In the genomic region with DNA sequence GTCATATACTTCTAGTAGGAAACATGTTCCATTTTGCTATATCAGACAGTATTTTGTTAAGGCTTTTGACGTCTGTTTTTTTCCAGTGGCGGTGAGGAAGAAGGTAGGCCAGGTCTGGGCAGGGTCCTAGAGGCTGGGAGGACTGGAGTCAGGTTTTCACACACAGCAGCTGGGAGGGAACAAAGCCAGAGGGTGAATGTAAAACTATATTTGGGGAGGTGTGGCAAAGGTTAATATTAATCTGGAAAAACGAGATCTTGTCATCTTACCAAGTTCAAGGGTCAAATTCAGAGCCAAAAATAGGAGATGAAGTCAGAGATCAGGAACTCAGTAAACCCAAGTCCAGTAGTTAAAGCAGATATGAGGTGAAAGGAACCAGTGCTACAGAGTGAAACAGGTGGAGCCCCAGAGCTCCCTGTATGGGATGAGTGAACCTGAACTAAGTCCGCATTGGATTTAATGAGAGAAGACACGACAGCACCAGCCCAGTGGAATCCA, we compare ENCODE assay signal across 15 cellular contexts. TPM values are rescaled to one million over a fixed set of nuclear protein-coding genes. Genes with fewer than 3 reads are reported as not detected.
DNase-seq lines count a peak whose midpoint lies in the region; ATAC-seq and TF ChIP-seq lines count a peak whose summit lies in the region.
"Had no signal": no experiment of that assay in that cellular context is flagged by ENCODE, and none has a peak within 500 bp of the region (broad histone marks: within the 10 kb centered on the region; RNA-seq: fewer than 3 reads in every experiment).

No MANE protein-coding gene starts in this region.

- POLR2A ChIA-PET in CD8-positive, alpha-beta T cell (lab: Charles Lee), result no interaction called here

- peaks cover 16% of the 10 kb centered on the region for H3K4me1 Mint-ChIP-seq in osteocyte (ENCODE audit: unreplicated experiment)
- no peaks in the 10 kb centered on the region for H3K4me1 Mint-ChIP-seq in CD8-positive, alpha-beta T cell (ENCODE audit: low read depth)
- H3K4me1 Mint-ChIP-seq: activated naive CD4-positive, alpha-beta T cell treated with anti-CD3 and anti-CD28 coated beads, Interleukin-2, amount 10 ng/mL, durations not matched to agents 7 days and 5 days had no signal

- H3K4me3 Mint-ChIP-seq in osteocyte (ENCODE audit: unreplicated experiment), result no peak overlapping the region
- no peak overlapping the region for H3K4me3 Mint-ChIP-seq in CD8-positive, alpha-beta T cell
- H3K4me3 Mint-ChIP-seq: activated CD8-positive, alpha-beta memory T cell treated with anti-CD3 and anti-CD28 coated beads, Interleukin-2, amount 10 ng/mL, durations not matched to agents 7 days and 5 days; activated naive CD4-positive, alpha-beta T cell treated with anti-CD3 and anti-CD28 coated beads, Interleukin-2, amount 10 ng/mL, durations not matched to agents 7 days and 5 days had no signal

- no peaks in the 10 kb centered on the region for H3K9me3 ChIP-seq in CD8-positive, alpha-beta T cell (ENCODE audit: low read length)
- H3K9me3 ChIP-seq: esophagus squamous epithelium had no signal

- TF ChIP-seq CTCF in epithelial cell of proximal tubule (conservative IDR thresholded peaks at IDR 0.05; ENCODE audit: low read depth, low read length) (no peak), osteocyte (IDR thresholded peaks at IDR 0.05) (no peak)
- TF ChIP-seq CTCF in CD8-positive, alpha-beta T cell (IDR thresholded peaks at IDR 0.05), result no peak

- no peaks in the 10 kb centered on the region for H3K4me1 ChIP-seq in CD8-positive, alpha-beta T cell (ENCODE audit: insufficient read depth, low read length)

- no peak overlapping the region for H3K4me3 ChIP-seq in epithelial cell of proximal tubule (ENCODE audit: low read depth, low read length)
- no peak overlapping the region for H3K4me3 ChIP-seq in CD8-positive, alpha-beta T cell (ENCODE audit: low read depth, low read length)
- H3K4me3 ChIP-seq: esophagus squamous epithelium had no signal

- intact Hi-C loops in CD8-positive, alpha-beta T cell (cut with DNase I, micrococcal nuclease), result no loop called here

- no peaks in the 10 kb centered on the region for H3K9me3 Mint-ChIP-seq in osteocyte (ENCODE audit: unreplicated experiment)
- no peaks in the 10 kb centered on the region for H3K9me3 Mint-ChIP-seq in CD8-positive, alpha-beta T cell
- H3K9me3 Mint-ChIP-seq: activated naive CD4-positive, alpha-beta T cell treated with anti-CD3 and anti-CD28 coated beads, Interleukin-2, amount 10 ng/mL, durations not matched to agents 7 days and 5 days had no signal

- no peak overlapping the region for H3K27ac ChIP-seq in CD8-positive, alpha-beta T cell (ENCODE audit: low read depth, low read length)

- peak; percentile 25 for DNase-seq in COLO668 (lab: John Stamatoyannopoulos, UW; ENCODE audit: unreplicated experiment)
- DNase-seq in LHCN-M2 (ENCODE audit: low read depth), result peak; percentile 32
- DNase-seq in epithelial cell of proximal tubule (ENCODE audit: low read depth), result peak; percentile 78
- DNase-seq in osteocyte (ENCODE audit: extremely low spot score, unreplicated experiment), result no peak
- no peak for DNase-seq in CD8-positive, alpha-beta T cell
- DNase-seq: activated CD8-positive, alpha-beta memory T cell treated with anti-CD3 and anti-CD28 coated beads, Interleukin-2, amount 10 ng/mL, durations not matched to agents 7 days and 5 days; activated naive CD4-positive, alpha-beta T cell treated with anti-CD3 and anti-CD28 coated beads, Interleukin-2, amount 10 ng/mL, durations not matched to agents 7 days and 5 days; cerebellar nuclear complex; esophagus squamous epithelium; mesendoderm; MM.1S; NCI-H2107 had no signal

- no peaks in the 10 kb centered on the region for H3K36me3 Mint-ChIP-seq in osteocyte (ENCODE audit: unreplicated experiment)
- H3K36me3 Mint-ChIP-seq in CD8-positive, alpha-beta T cell, result no peaks in the 10 kb centered on the region
- H3K36me3 Mint-ChIP-seq: activated CD8-positive, alpha-beta memory T cell treated with anti-CD3 and anti-CD28 coated beads, Interleukin-2, amount 10 ng/mL, durations not matched to agents 7 days and 5 days; activated naive CD4-positive, alpha-beta T cell treated with anti-CD3 and anti-CD28 coated beads, Interleukin-2, amount 10 ng/mL, durations not matched to agents 7 days and 5 days had no signal

- H3K36me3 ChIP-seq in CD8-positive, alpha-beta T cell (ENCODE audit: insufficient read depth, low read length), result no peaks in the 10 kb centered on the region
- H3K36me3 ChIP-seq: esophagus squamous epithelium had no signal

- H3K27ac Mint-ChIP-seq in osteocyte (ENCODE audit: unreplicated experiment), result peak overlapping the region; percentile 84
- H3K27ac Mint-ChIP-seq in CD8-positive, alpha-beta T cell, result no peak overlapping the region
- H3K27ac Mint-ChIP-seq: activated CD8-positive, alpha-beta memory T cell treated with anti-CD3 and anti-CD28 coated beads, Interleukin-2, amount 10 ng/mL, durations not matched to agents 7 days and 5 days; activated naive CD4-positive, alpha-beta T cell treated with anti-CD3 and anti-CD28 coated beads, Interleukin-2, amount 10 ng/mL, durations not matched to agents 7 days and 5 days had no signal

- H3K27me3 ChIP-seq in CD8-positive, alpha-beta T cell (ENCODE audit: insufficient read depth, low read length), result no peaks in the 10 kb centered on the region
- H3K27me3 ChIP-seq: esophagus squamous epithelium had no signal

- CTCF ChIA-PET in CD8-positive, alpha-beta T cell (lab: Charles Lee), result interaction anchor here (1.1 kb wide), 1 partner anchor 10 kb away, joined by 3 read pairs; no protein-coding TSS in a partner anchor

- ATAC-seq in GM21390 (IDR thresholded peaks at IDR 0.05; ENCODE audit: unreplicated experiment) (no peak), HG02798 (IDR thresholded peaks at IDR 0.05; ENCODE audit: poor library complexity, unreplicated experiment) (no peak)
- no peak for ATAC-seq in CD8-positive, alpha-beta T cell
- no peak for ATAC-seq in activated CD4-positive, CD25-positive, alpha-beta regulatory T cell treated with anti-CD3 and anti-CD28 coated beads, Interleukin-2, amount 50 U/mL, for 24 hours
- ATAC-seq: activated CD8-positive, alpha-beta memory T cell treated with anti-CD3 and anti-CD28 coated beads, Interleukin-2, amount 10 ng/mL, durations not matched to agents 7 days and 5 days had no signal

- H3K27me3 Mint-ChIP-seq in osteocyte (ENCODE audit: unreplicated experiment), result no peaks in the 10 kb centered on the region
- H3K27me3 Mint-ChIP-seq in CD8-positive, alpha-beta T cell (ENCODE audit: low read depth), result no peaks in the 10 kb centered on the region

RNA-seq across cellular contexts. Expression of gene OTUD7B, which starts 10.7 kb away (rescaled TPM):
- total RNA-seq in LHCN-M2 (2014; rRNA removed) (12.0 and 12.1 TPM in 2 replicates), epithelial cell of proximal tubule (7.2 and 7.6 TPM in 2 replicates), osteocyte (25.1 and 26.2 TPM in 2 replicates)
- polyA plus RNA-seq in LHCN-M2 (2012), result 6.6 TPM
- total RNA-seq in CD8-positive, alpha-beta T cell, result 1 to 10 TPM; 2.1 to 2.2 TPM

RNA-seq across cellular contexts. Expression of gene VPS45, which starts 46.3 kb away (rescaled TPM):
- 39.8 and 41.4 TPM in 2 replicates for total RNA-seq in LHCN-M2 (2014; rRNA removed)
- 26.1 TPM for polyA plus RNA-seq in LHCN-M2 (2012)
- total RNA-seq in epithelial cell of proximal tubule, result 12.5 and 26.9 TPM in 2 replicates
- 37.0 and 43.6 TPM in 2 replicates for total RNA-seq in osteocyte
- total RNA-seq in CD8-positive, alpha-beta T cell, result 1 to 10 TPM; 5.9 to 6.9 TPM

Comparison
In these comparisons a context has a peak if more than half of its experiments do, and no peak if none do; other contexts are left out.
1. DNase-seq: peak in COLO668 (single experiment), LHCN-M2 (single experiment) and epithelial cell of proximal tubule (single experiment); none in osteocyte (single experiment) and CD8-positive, alpha-beta T cell (0 of 7).